8 cellular contexts compared by ENCODE assay signal in genomic region chr2:174682578-174683391, GRCh38.
DNase-seq lines count a peak whose midpoint lies in the region; ATAC-seq, FAIRE-seq and TF ChIP-seq lines count a peak whose summit lies in the region.

No MANE protein-coding gene starts in this region.

- H3K27ac Mint-ChIP-seq in CD4-positive, CD25-positive, alpha-beta regulatory T cell: peak overlapping the region; percentile 92 to 98 (median 95)

- H4K20me1 ChIP-seq in GM12878 (ENCODE audit: control insufficient read depth, insufficient read depth): no peaks in the 10 kb centered on the region

- peaks cover 25 to 54% (median 36%) of the 10 kb centered on the region in 4 donors for H3K4me1 Mint-ChIP-seq in CD4-positive, CD25-positive, alpha-beta regulatory T cell

- TF ChIP-seq CTCF in GM12878 (IDR thresholded peaks at IDR 0.05 in 2 of 3, conservative IDR thresholded peaks at IDR 0.05 in 1 of 3; ENCODE audit: control insufficient read depth in 2 of 3, extremely low read depth in 1 of 3, insufficient read depth in 1 of 3, low read depth in 3 of 3, low read length in 3 of 3): no peak
- TF ChIP-seq CTCF in gastrocnemius medialis (IDR thresholded peaks at IDR 0.05 in 4 of 5, conservative IDR thresholded peaks at IDR 0.05 in 1 of 5): no peak

- peaks cover 4% of the 10 kb centered on the region for H3K79me2 ChIP-seq in GM12878 (ENCODE audit: control insufficient read depth, insufficient read depth, low read length)

- peak overlapping the region; percentile 64; the same call in 1 of the 2 replicates for H3K9ac ChIP-seq in GM12878 (ENCODE audit: control insufficient read depth, insufficient read depth, low read length)

- POLR2A ChIA-PET in GM12878 (lab: Charles Lee): interaction anchor here (0.6 to 2.7 kb wide), 16 partner anchors 47 to 637 kb away, joined by 3 to 17 read pairs (median 4); partner anchors contain the start of gene WIPF1

- in situ Hi-C loops in GM12878 (cut with MboI) (loop anchor here (25.0 kb wide), 1 partner anchor 95 kb away; the partner anchor contains the start of gene WIPF1), gastrocnemius medialis (cut with MboI; ENCODE audit: low sequenced_read_pairs in 4 of 4) (loop anchor here in 1 of 4 donors (25.0 kb wide), 1 partner anchor 220 kb away; no protein-coding TSS in a partner anchor)

- no peaks in the 10 kb centered on the region for H3K9me3 Mint-ChIP-seq in CD4-positive, CD25-positive, alpha-beta regulatory T cell

- H3K4me2 ChIP-seq in GM12878 (ENCODE audit: control insufficient read depth, insufficient read depth): peak overlapping the region; percentile 73

- peak overlapping the region; percentile 84 for H2AFZ ChIP-seq in GM12878 (ENCODE audit: control insufficient read depth, low read depth, low read length)

- peak overlapping the region; percentile 81 for H3K4me3 ChIP-seq in CD4-positive, CD25-positive, alpha-beta regulatory T cell (ENCODE audit: low read depth, low read length)
- H3K4me3 ChIP-seq in GM12878: peak overlapping the region; percentile 79
- H3K4me3 ChIP-seq in iPS-11a (ENCODE audit: low read depth, low read length): peak overlapping the region; percentile 57
- peak overlapping the region; percentile 64 to 91 (median 74) for H3K4me3 ChIP-seq in gastrocnemius medialis

- intact Hi-C loops in GM12878 (cut with micrococcal nuclease; ENCODE audit: unreplicated experiment): loop anchor here (2.0 kb wide), 3 partner anchors 48 to 86 kb away; partner anchors contain the start of gene WIPF1
- intact Hi-C loops in gastrocnemius medialis (cut with DNase I; ENCODE audit: low total_unique reads): loop anchor here (10.0 kb wide), 1 partner anchor 78 kb away; no protein-coding TSS in a partner anchor

- peak; percentile 59 to 68 for ATAC-seq in CD4-positive, CD25-positive, alpha-beta regulatory T cell (ENCODE audit: low read depth in 2 of 2)
- peak; percentile 48 for ATAC-seq in GM19328 (IDR thresholded peaks at IDR 0.05; ENCODE audit: unreplicated experiment)
- peak; percentile 60 for ATAC-seq in HG03571 (IDR thresholded peaks at IDR 0.05; ENCODE audit: unreplicated experiment)
- peak; percentile 66 for ATAC-seq in GM12878
- ATAC-seq in gastrocnemius medialis: peak; percentile 64 to 69

- no peak for TF ChIP-seq POLR2A in GM12878 (IDR thresholded peaks at IDR 0.05; ENCODE audit: low read depth, low read length)
- peak in 1 of 2 donors; percentile 12 for TF ChIP-seq POLR2A in gastrocnemius medialis (IDR thresholded peaks at IDR 0.05)

- under 1% methylated on average over 47 of the region's 97 CpGs for WGBS in GM12878 (ENCODE audit: insufficient coverage, insufficient replicate concordance, low lambda C conversion rate, missing lambda C conversion rate)

- TF ChIP-seq RAD21 in GM12878 (IDR thresholded peaks at IDR 0.05; ENCODE audit: insufficient read depth, low read depth, low read length): no peak

- H3K27ac ChIP-seq in CD4-positive, CD25-positive, alpha-beta regulatory T cell (ENCODE audit: insufficient read depth, low read length, poor library complexity, severe bottlenecking): peak overlapping the region; percentile 60
- H3K27ac ChIP-seq in GM12878 (ENCODE audit: control insufficient read depth, insufficient read depth) (no peak overlapping the region), gastrocnemius medialis (peak overlapping the region; percentile 63 to 79 (median 72))

- CTCF ChIA-PET in GM12878 (lab: Yijun Ruan, JAX): interaction anchor here (0.7 to 17.3 kb wide), 19 partner anchors 10 to 221 kb away, joined by 3 to 534 read pairs (median 4); partner anchors contain the start of gene WIPF1

- BruUV-seq in GM12878 (replicated peaks; lab: Mats Ljungman, UMichigan): no TSS peak

- SMC1A ChIA-PET in GM12878 (lab: Charles Lee; ENCODE audit: uncharacterized antibody, unreplicated experiment): interaction anchor here (0.7 to 17.5 kb wide), 11 partner anchors 8 to 220 kb away, joined by 3 to 537 read pairs (median 4); partner anchors contain the start of genes CHRNA1 and WIPF1

- H3K4me1 ChIP-seq in CD4-positive, CD25-positive, alpha-beta regulatory T cell (ENCODE audit: control insufficient read depth, insufficient read depth, low read length, poor library complexity, severe bottlenecking): peaks cover 22% of the 10 kb centered on the region
- H3K4me1 ChIP-seq in GM12878 (ENCODE audit: control insufficient read depth, insufficient read depth, low read length) (peaks cover 4% of the 10 kb centered on the region; the same call in 1 of the 2 replicates), gastrocnemius medialis (peaks cover 5% of the 10 kb centered on the region in 2 donors)

- H3K27me3 ChIP-seq in CD4-positive, CD25-positive, alpha-beta regulatory T cell (ENCODE audit: control insufficient read depth, insufficient read depth, low read length): no peaks in the 10 kb centered on the region
- H3K27me3 ChIP-seq in GM12878 (replicated peaks in 1 of 2; ENCODE audit: control insufficient read depth in 2 of 2, insufficient read depth in 2 of 2, low read length in 1 of 2): peaks cover 0 to 2% of the 10 kb centered on the region in 2 experiments; a peak in 2 of 4 replicates
- H3K27me3 ChIP-seq in gastrocnemius medialis: peaks cover 0 to 18% (median 15%) of the 10 kb centered on the region in 3 donors

- no peaks in the 10 kb centered on the region for H3K36me3 ChIP-seq in CD4-positive, CD25-positive, alpha-beta regulatory T cell (ENCODE audit: control insufficient read depth, insufficient read depth, low read length)
- H3K36me3 ChIP-seq in GM12878 (ENCODE audit: control insufficient read depth in 2 of 2, insufficient read depth in 2 of 2, low read length in 1 of 2) (no peaks in the 10 kb centered on the region), gastrocnemius medialis (no peaks in the 10 kb centered on the region)

- peak overlapping the region; percentile 94 to 98 (median 95) for H3K4me3 Mint-ChIP-seq in CD4-positive, CD25-positive, alpha-beta regulatory T cell

- FAIRE-seq in GM12878 (lab: Jason Lieb, UNC): no peak

- peak; percentile 50 to 73 (median 69) for DNase-seq in CD4-positive, CD25-positive, alpha-beta regulatory T cell
- DNase-seq in T1000 (lab: John Stamatoyannopoulos, UW): peak; percentile 35
- no peak for DNase-seq in GM12878 (ENCODE audit: low read depth, low spot score)
- DNase-seq in gastrocnemius medialis: peak in 1 of 2 donors; percentile 6
- no peak for DNase-seq in cortex of kidney (lab: John Stamatoyannopoulos, UW)

- peaks cover 5% of the 10 kb centered on the region for H3K27me3 Mint-ChIP-seq in CD4-positive, CD25-positive, alpha-beta regulatory T cell

- no peaks in the 10 kb centered on the region for H3K9me3 ChIP-seq in CD4-positive, CD25-positive, alpha-beta regulatory T cell (ENCODE audit: control insufficient read depth in 2 of 2, low read length in 2 of 2)
- no peaks in the 10 kb centered on the region for H3K9me3 ChIP-seq in GM12878 (replicated peaks; ENCODE audit: control insufficient read depth, insufficient read depth, low read length)
- H3K9me3 ChIP-seq in gastrocnemius medialis: no peaks in the 10 kb centered on the region

- no peak for TF ChIP-seq EP300 in GM12878 (IDR thresholded peaks at IDR 0.05; ENCODE audit: borderline replicate concordance in 1 of 2, control insufficient read depth in 1 of 2, low read depth in 2 of 2, low read length in 2 of 2)

- H3K36me3 Mint-ChIP-seq in CD4-positive, CD25-positive, alpha-beta regulatory T cell: no peaks in the 10 kb centered on the region

- RAD21 ChIA-PET in GM12878 (lab: Charles Lee; ENCODE audit: unreplicated experiment): interaction anchor here (0.9 to 15.0 kb wide), 8 partner anchors 14 to 220 kb away, joined by 3 to 294 read pairs (median 8); partner anchors contain the start of gene WIPF1

TF ChIP-seq in GM12878, 131 proteins besides CTCF, POLR2A, EP300 and RAD21 (continues in another document):
- TF ChIP-seq ATF7 (IDR thresholded peaks at IDR 0.05; ENCODE audit: low read depth): no peak
- no peak; the same call in 1 of the 2 replicates for TF ChIP-seq GATAD2B (conservative IDR thresholded peaks at IDR 0.05; ENCODE audit: low read depth)
- TF ChIP-seq BMI1 (IDR thresholded peaks at IDR 0.05; ENCODE audit: borderline replicate concordance): no peak
- TF ChIP-seq ETV6 (conservative IDR thresholded peaks at IDR 0.05 in 1 of 2, IDR thresholded peaks at IDR 0.05 in 1 of 2; ENCODE audit: borderline replicate concordance in 1 of 2, low read depth in 1 of 2): no peak
- TF ChIP-seq MTA3 (IDR thresholded peaks at IDR 0.05; ENCODE audit: borderline replicate concordance, low read length): no peak
- TF ChIP-seq RFX5 (IDR thresholded peaks at IDR 0.05; ENCODE audit: low read depth, low read length): no peak
- no peak for TF ChIP-seq E4F1 (IDR thresholded peaks at IDR 0.05; ENCODE audit: borderline replicate concordance, partially characterized antibody)
- TF ChIP-seq NR2C1 (IDR thresholded peaks at IDR 0.05): no peak
- TF ChIP-seq CEBPB (IDR thresholded peaks at IDR 0.05; ENCODE audit: borderline replicate concordance in 1 of 2, low read depth in 2 of 2, low read length in 2 of 2): no peak
- TF ChIP-seq RB1 (IDR thresholded peaks at IDR 0.05; ENCODE audit: borderline replicate concordance): no peak

Comparison
In these comparisons a context has a peak if more than half of its experiments do, and no peak if none do; other contexts are left out.
1. DNase-seq: peak in CD4-positive, CD25-positive, alpha-beta regulatory T cell (3 of 3) and T1000 (single experiment); none in GM12878 (single experiment) and cortex of kidney (single experiment).
2. Peak in every context shown above with its lines, with median percentiles within 50 percentile points of each other: ATAC-seq and H3K4me3 ChIP-seq.